ENCODE assay signal across 8 cellular contexts in genomic region chr9:4796988-4797956, GRCh38. TPM values are rescaled to one million over a fixed set of nuclear protein-coding genes. Genes with fewer than 3 reads are reported as not detected.
DNase-seq lines count a peak whose midpoint lies in the region; ATAC-seq and TF ChIP-seq lines count a peak whose summit lies in the region.

No MANE protein-coding gene starts in this region.

- H3K27ac ChIP-seq in Panc1 (ENCODE audit: low read length) (no peak overlapping the region), esophagus squamous epithelium (no peak overlapping the region)

- H3K4me3 ChIP-seq in Caco-2 (ENCODE audit: low read depth, low read length) (no peak overlapping the region), Panc1 (ENCODE audit: low read depth in 2 of 2, low read length in 2 of 2) (no peak overlapping the region), esophagus squamous epithelium (no peak overlapping the region)

- H3K9me3 ChIP-seq in Caco-2 (no peaks in the 10 kb centered on the region), Panc1 (ENCODE audit: control insufficient read depth, insufficient read depth, low read depth, low read length) (no peaks in the 10 kb centered on the region), esophagus squamous epithelium (no peaks in the 10 kb centered on the region)

- peak; percentile 45 to 47 for TF ChIP-seq CTCF in Caco-2 (IDR thresholded peaks at IDR 0.05; ENCODE audit: insufficient read depth in 1 of 2, low read depth in 1 of 2, low read length in 1 of 2, severe bottlenecking in 1 of 2, unreplicated experiment in 1 of 2)
- TF ChIP-seq CTCF in Panc1 (IDR thresholded peaks at IDR 0.05) = peak; percentile 69
- TF ChIP-seq CTCF in esophagus squamous epithelium (IDR thresholded peaks at IDR 0.05) = peak; percentile 38 to 68 (median 64)
- TF ChIP-seq CTCF in progenitor cell of endocrine pancreas (IDR thresholded peaks at IDR 0.05; ENCODE audit: unreplicated experiment) = peak; percentile 67

- in situ Hi-C loops in Panc1 (cut with HindIII; ENCODE audit: low pct_unique_long_range_greater_than_20kb, low sequenced_read_pairs) = no loop called here

- no peaks in the 10 kb centered on the region for H3K27me3 Mint-ChIP-seq in Caco-2 (ENCODE audit: insufficient read depth, unreplicated experiment)
- H3K27me3 Mint-ChIP-seq in progenitor cell of endocrine pancreas = no peaks in the 10 kb centered on the region

- DNase-seq in Caco-2 (peak in 1 of 2 experiments; percentile 39), H4 (ENCODE audit: low spot score) (peak; percentile 10), Panc1 (ENCODE audit: low read depth, low spot score) (peak; percentile 28), esophagus squamous epithelium (lab: John Stamatoyannopoulos, UW) (no peak), progenitor cell of endocrine pancreas (ENCODE audit: low spot score, unreplicated experiment) (no peak)
- DNase-seq in activated CD8-positive, alpha-beta memory T cell treated with anti-CD3 and anti-CD28 coated beads, Interleukin-2, amount 50 U/mL, for 48 hours = no peak

- H3K4me1 Mint-ChIP-seq in Caco-2 (ENCODE audit: low read depth, unreplicated experiment) (peaks cover 6% of the 10 kb centered on the region), progenitor cell of endocrine pancreas (ENCODE audit: low read depth) (peaks cover 21% of the 10 kb centered on the region)

- H3K36me3 ChIP-seq in Caco-2 (ENCODE audit: control insufficient read depth, insufficient read depth, low read length) (no peaks in the 10 kb centered on the region), Panc1 (ENCODE audit: control insufficient read depth, insufficient read depth, low read length) (no peaks in the 10 kb centered on the region; the same call in 1 of the 2 replicates), esophagus squamous epithelium (no peaks in the 10 kb centered on the region)

- H3K36me3 Mint-ChIP-seq in Caco-2 (ENCODE audit: insufficient read depth, unreplicated experiment) (peaks cover 6% of the 10 kb centered on the region), progenitor cell of endocrine pancreas (ENCODE audit: insufficient read depth) (peaks cover 4% of the 10 kb centered on the region)

- no peak overlapping the region for H3K4me3 Mint-ChIP-seq in Caco-2 (ENCODE audit: unreplicated experiment)
- no peak overlapping the region for H3K4me3 Mint-ChIP-seq in progenitor cell of endocrine pancreas (ENCODE audit: low read depth)

- H3K4me1 ChIP-seq in Caco-2 = no peaks in the 10 kb centered on the region
- H3K4me1 ChIP-seq in Panc1 (ENCODE audit: control insufficient read depth, insufficient read depth, low read length) = peaks cover 2% of the 10 kb centered on the region; the same call in 1 of the 2 replicates
- H3K4me1 ChIP-seq in esophagus squamous epithelium = peaks cover 9 to 42% (median 16%) of the 10 kb centered on the region in 3 donors

- intact Hi-C loops in Caco-2 (cut with micrococcal nuclease; ENCODE audit: unreplicated experiment) = no loop called here
- intact Hi-C loops in Panc1 (cut with micrococcal nuclease; ENCODE audit: unreplicated experiment) = no loop called here
- intact Hi-C loops in esophagus squamous epithelium (cut with DNase I) = no loop called here

- WGBS in esophagus squamous epithelium, 2 donors = 73 to 79% methylated on average over 6 of the region's 6 CpGs

- H3K27me3 ChIP-seq in Caco-2 (replicated peaks; ENCODE audit: control insufficient read depth, insufficient read depth, low read length) (no peaks in the 10 kb centered on the region), Panc1 (ENCODE audit: control insufficient read depth, insufficient read depth, low read length) (no peaks in the 10 kb centered on the region), esophagus squamous epithelium (no peaks in the 10 kb centered on the region)

- no peaks in the 10 kb centered on the region for H3K9me3 Mint-ChIP-seq in Caco-2 (ENCODE audit: unreplicated experiment)
- H3K9me3 Mint-ChIP-seq in progenitor cell of endocrine pancreas (ENCODE audit: low read depth) = no peaks in the 10 kb centered on the region

- CTCF ChIA-PET in Caco-2 (lab: Charles Lee) = no interaction called here
- CTCF ChIA-PET in Panc1 (lab: Charles Lee) = no interaction called here

- POLR2A ChIA-PET in Caco-2 (lab: Charles Lee) = no interaction called here
- POLR2A ChIA-PET in Panc1 (lab: Charles Lee) = no interaction called here

- ATAC-seq in Panc1 (no peak), GM18867 (IDR thresholded peaks at IDR 0.05; ENCODE audit: unreplicated experiment) (no peak), GM21786 (IDR thresholded peaks at IDR 0.05; ENCODE audit: unreplicated experiment) (no peak)

- H3K27ac Mint-ChIP-seq in Caco-2 (ENCODE audit: unreplicated experiment) = no peak overlapping the region
- no peak overlapping the region for H3K27ac Mint-ChIP-seq in progenitor cell of endocrine pancreas

- no peak for TF ChIP-seq POLR2A in esophagus squamous epithelium (IDR thresholded peaks at IDR 0.05)

- no TSS peak for BruUV-seq in Caco-2 (replicated peaks; lab: Mats Ljungman, UMichigan)
- BruUV-seq in Panc1 (replicated peaks; lab: Mats Ljungman, UMichigan) = no TSS peak

RNA-seq across cellular contexts. Expression of gene RCL1, which starts 4.5 kb away (rescaled TPM):
- total RNA-seq in Caco-2 (2022) = 15.1 and 15.7 TPM in 2 replicates
- 7.9 and 10.6 TPM in 2 replicates for total RNA-seq in H4 (2014; rRNA removed; shearing (Covaris generic))
- total RNA-seq in Panc1 (2021; ENCODE audit: unreplicated experiment) = 11.2 TPM
- 6.7 TPM for polyA plus RNA-seq in Panc1 (2012; ENCODE audit: insufficient read length)
- 10 to 100 TPM; 13.8 to 28.0 (median 16.5) TPM for total RNA-seq in esophagus squamous epithelium
- 18.2 and 18.7 TPM in 2 replicates for total RNA-seq in progenitor cell of endocrine pancreas

RNA-seq across cellular contexts. Expression of gene AK3, which starts 56.3 kb away (rescaled TPM):
- total RNA-seq in Caco-2 (2022) = 31.9 and 32.0 TPM in 2 replicates
- 20.7 and 27.7 TPM in 2 replicates for total RNA-seq in H4 (2014; rRNA removed; shearing (Covaris generic))
- total RNA-seq in Panc1 (2021; ENCODE audit: unreplicated experiment) = 15.9 TPM
- 27.2 TPM for polyA plus RNA-seq in Panc1 (2012; ENCODE audit: insufficient read length)
- 100 to 1,000 TPM in 1 of 4 donors, 10 to 100 TPM in 3; 47.8 to 104 (median 81.2) TPM for total RNA-seq in esophagus squamous epithelium
- total RNA-seq in progenitor cell of endocrine pancreas = 69.1 and 73.6 TPM in 2 replicates

Comparison
In these comparisons a context has a peak if more than half of its experiments do, and no peak if none do; other contexts are left out.
1. DNase-seq: peak in H4 (single experiment) and Panc1 (single experiment); none in esophagus squamous epithelium (single experiment), progenitor cell of endocrine pancreas (single experiment) and activated CD8-positive, alpha-beta memory T cell treated with anti-CD3 and anti-CD28 coated beads, Interleukin-2, amount 50 U/mL, for 48 hours (single experiment).
2. Peak in every context shown above with its lines, with median percentiles within 50 percentile points of each other: CTCF ChIP-seq.